In genomic region chr19:5949792-5950305, GRCh38 we compare ENCODE assay signal across 10 cellular contexts. TPM values are rescaled to one million over a fixed set of nuclear protein-coding genes. Genes with fewer than 3 reads are reported as not detected.
A peak's percentile ranks its signal among the peaks of the same experiment; 100 is the strongest.
DNase-seq lines count a peak whose midpoint lies in the region; ATAC-seq and TF ChIP-seq lines count a peak whose summit lies in the region.
"Had no signal": no experiment of that assay in that cellular context is flagged by ENCODE, and none has a peak within 500 bp of the region (broad histone marks: within the 10 kb centered on the region; RNA-seq: fewer than 3 reads in every experiment).

No MANE protein-coding gene starts in this region.

- H2AFZ ChIP-seq in GM23338 (no peak overlapping the region), parathyroid adenoma (no peak overlapping the region), smooth muscle cell (ENCODE audit: low read depth) (no peak overlapping the region)

- 93% methylated on average over 13 of the region's 13 CpGs for WGBS in smooth muscle cell (ENCODE audit: low lambda C conversion rate)

- H3K4me3 Mint-ChIP-seq in GM23338, result peak overlapping the region; percentile 15; the same call in 1 of the 3 replicates
- H3K4me3 Mint-ChIP-seq in T-helper 1 cell treated with Interleukin-12 subunit alpha and Interleukin-12 subunit beta and Interleukin-4 antibody, amounts not matched to agents 30 μg/mL and 1 μg/mL, for 36 hours, result peak overlapping the region; percentile 57
- no peak overlapping the region for H3K4me3 Mint-ChIP-seq in osteocyte (ENCODE audit: unreplicated experiment)

- H4K20me1 ChIP-seq in GM23338 (replicated peaks; ENCODE audit: insufficient read depth) (peaks cover 58% of the 10 kb centered on the region), smooth muscle cell (ENCODE audit: low read depth) (peaks cover 100% of the 10 kb centered on the region)

- H3K9me3 Mint-ChIP-seq in GM23338 (no peaks in the 10 kb centered on the region), osteocyte (ENCODE audit: unreplicated experiment) (no peaks in the 10 kb centered on the region)
- H3K9me3 Mint-ChIP-seq in T-helper 1 cell treated with Interleukin-12 subunit alpha and Interleukin-12 subunit beta and Interleukin-4 antibody, amounts not matched to agents 30 μg/mL and 1 μg/mL, for 36 hours, result no peaks in the 10 kb centered on the region

- peaks cover 83% of the 10 kb centered on the region for H3K4me1 Mint-ChIP-seq in GM23338
- H3K4me1 Mint-ChIP-seq in T-helper 1 cell treated with Interleukin-12 subunit alpha and Interleukin-12 subunit beta and Interleukin-4 antibody, amounts not matched to agents 30 μg/mL and 1 μg/mL, for 36 hours (ENCODE audit: low read depth), result peaks cover 71% of the 10 kb centered on the region
- peaks cover 62% of the 10 kb centered on the region for H3K4me1 Mint-ChIP-seq in osteocyte (ENCODE audit: unreplicated experiment)

- H3K9ac ChIP-seq in parathyroid adenoma, result no peak overlapping the region
- H3K9ac ChIP-seq in smooth muscle cell (ENCODE audit: low read depth), result no peak overlapping the region

- no peaks in the 10 kb centered on the region for H3K9me2 ChIP-seq in GM23338 (ENCODE audit: insufficient read depth)

- no peaks in the 10 kb centered on the region for H3K27me3 ChIP-seq in GM23338 (ENCODE audit: insufficient read depth)
- no peaks in the 10 kb centered on the region for H3K27me3 ChIP-seq in parathyroid adenoma (ENCODE audit: control insufficient read depth, insufficient read depth, low read length)
- H3K27me3 ChIP-seq in smooth muscle cell (ENCODE audit: low read depth), result no peaks in the 10 kb centered on the region
- H3K27me3 ChIP-seq: SJCRH30 had no signal

- no peak for ATAC-seq in GM23338
- ATAC-seq in GM18907 (IDR thresholded peaks at IDR 0.05; ENCODE audit: unreplicated experiment), result no peak

- H3K27ac ChIP-seq in GM23338 (ENCODE audit: low read depth), result peak overlapping the region; percentile 39; the same call in 1 of the 2 replicates
- peak overlapping the region; percentile 32 for H3K27ac ChIP-seq in caudate nucleus (ENCODE audit: low read depth, low read length)
- no peak overlapping the region for H3K27ac ChIP-seq in parathyroid adenoma
- H3K27ac ChIP-seq in smooth muscle cell (ENCODE audit: low read depth), result no peak overlapping the region
- H3K27ac ChIP-seq: SJCRH30 had no signal

- H3K27ac Mint-ChIP-seq in GM23338 (peak overlapping the region; percentile 31; the same call in 1 of the 2 replicates), osteocyte (ENCODE audit: unreplicated experiment) (no peak overlapping the region)
- H3K27ac Mint-ChIP-seq in T-helper 1 cell treated with Interleukin-12 subunit alpha and Interleukin-12 subunit beta and Interleukin-4 antibody, amounts not matched to agents 30 μg/mL and 1 μg/mL, for 36 hours, result peak overlapping the region; percentile 88

- H3K27me3 Mint-ChIP-seq in GM23338 (ENCODE audit: insufficient read depth, low read depth, poor library complexity), result peaks cover 27% of the 10 kb centered on the region
- no peaks in the 10 kb centered on the region for H3K27me3 Mint-ChIP-seq in T-helper 1 cell treated with Interleukin-12 subunit alpha and Interleukin-12 subunit beta and Interleukin-4 antibody, amounts not matched to agents 30 μg/mL and 1 μg/mL, for 36 hours (ENCODE audit: low read depth)
- no peaks in the 10 kb centered on the region for H3K27me3 Mint-ChIP-seq in osteocyte (ENCODE audit: unreplicated experiment)

- TF ChIP-seq CTCF in GM23338 (conservative IDR thresholded peaks at IDR 0.05; ENCODE audit: low read depth in 2 of 2) (no peak), parathyroid adenoma (IDR thresholded peaks at IDR 0.05) (no peak), osteocyte (IDR thresholded peaks at IDR 0.05) (no peak), smooth muscle cell (IDR thresholded peaks at IDR 0.05; ENCODE audit: borderline replicate concordance, insufficient read depth, poor library complexity, severe bottlenecking) (no peak)

- no peak for DNase-seq in GM23338 (ENCODE audit: low spot score)
- no peak for DNase-seq in caudate nucleus (lab: John Stamatoyannopoulos, UW)
- DNase-seq in HT-29 (ENCODE audit: low spot score), result no peak
- no peak for DNase-seq in osteocyte (ENCODE audit: extremely low spot score, unreplicated experiment)
- DNase-seq in smooth muscle cell (lab: John Stamatoyannopoulos, UW; ENCODE audit: unreplicated experiment), result no peak
- DNase-seq: SJCRH30 had no signal

- H3F3A ChIP-seq in GM23338 (replicated peaks; ENCODE audit: low read depth) (0 out of 2 replicates have a peak, but pooled peaks cover 9% of the 10 kb centered on the region), smooth muscle cell (ENCODE audit: low read depth) (peaks cover 20% of the 10 kb centered on the region)

- H3K4me3 ChIP-seq in GM23338, result no peak overlapping the region
- no peak overlapping the region for H3K4me3 ChIP-seq in parathyroid adenoma (ENCODE audit: low read depth, low read length)
- no peak overlapping the region for H3K4me3 ChIP-seq in smooth muscle cell
- H3K4me3 ChIP-seq: prostate gland, SJCRH30 had no signal

- H3K36me3 Mint-ChIP-seq in GM23338 (ENCODE audit: low read depth) (peaks cover 34% of the 10 kb centered on the region), osteocyte (ENCODE audit: unreplicated experiment) (peaks cover 17% of the 10 kb centered on the region)
- H3K36me3 Mint-ChIP-seq in T-helper 1 cell treated with Interleukin-12 subunit alpha and Interleukin-12 subunit beta and Interleukin-4 antibody, amounts not matched to agents 30 μg/mL and 1 μg/mL, for 36 hours (ENCODE audit: low read depth), result peaks cover 16% of the 10 kb centered on the region

- H3K4me2 ChIP-seq in GM23338, result peak overlapping the region; percentile 36
- H3K4me2 ChIP-seq in parathyroid adenoma (ENCODE audit: low read length), result peak overlapping the region; percentile 55
- H3K4me2 ChIP-seq in smooth muscle cell, result no peak overlapping the region

- H3K4me1 ChIP-seq in GM23338 (ENCODE audit: insufficient read depth), result peaks cover 65% of the 10 kb centered on the region
- H3K4me1 ChIP-seq in parathyroid adenoma, result peaks cover 17% of the 10 kb centered on the region
- peaks cover 74% of the 10 kb centered on the region for H3K4me1 ChIP-seq in smooth muscle cell (ENCODE audit: low read depth)

- H3K9me3 ChIP-seq in parathyroid adenoma (ENCODE audit: control insufficient read depth, low read length) (no peaks in the 10 kb centered on the region), smooth muscle cell (replicated peaks; ENCODE audit: low read depth) (no peaks in the 10 kb centered on the region)
- H3K9me3 ChIP-seq: prostate gland, SJCRH30 had no signal

- H3K79me2 ChIP-seq in GM23338 (replicated peaks; ENCODE audit: insufficient read depth), result peaks cover 97% of the 10 kb centered on the region
- peaks cover 74% of the 10 kb centered on the region for H3K79me2 ChIP-seq in parathyroid adenoma
- peaks cover 81% of the 10 kb centered on the region for H3K79me2 ChIP-seq in smooth muscle cell (ENCODE audit: low read depth)

- H3K36me3 ChIP-seq in GM23338 (ENCODE audit: insufficient read depth), result peaks cover 6% of the 10 kb centered on the region
- H3K36me3 ChIP-seq in parathyroid adenoma (ENCODE audit: control insufficient read depth, insufficient read depth, low read length), result no peaks in the 10 kb centered on the region
- H3K36me3 ChIP-seq in smooth muscle cell (ENCODE audit: low read depth), result no peaks in the 10 kb centered on the region
- H3K36me3 ChIP-seq: prostate gland, SJCRH30 had no signal

TF ChIP-seq in GM23338, 12 proteins besides CTCF, POLR2A, EP300 and RAD21 (continues in another document):
- TF ChIP-seq ZNF114 (CRISPR knock-in tag; IDR thresholded peaks at IDR 0.05) (no peak), STAT1 (IDR thresholded peaks at IDR 0.05; ENCODE audit: unreplicated experiment) (no peak)

RNA-seq across cellular contexts. Expression of gene RANBP3, which starts 28.1 kb away (rescaled TPM):
- total RNA-seq in GM23338 (2014; rRNA removed; shearing (Covaris generic)), result 98.3 and 105 TPM in 2 replicates
- polyA plus RNA-seq in GM23338 (2016; fragmentation: Nextera tagmentation; extraction: Ambion mirVana), result 40.2 and 41.2 TPM in 2 replicates
- 62.1 and 79.3 TPM in 2 replicates for total RNA-seq in HT-29 (2014; rRNA removed; shearing (Covaris generic))
- 74.9 and 81.9 TPM in 2 replicates for total RNA-seq in osteocyte
- 45.3 and 65.8 TPM in 2 replicates for total RNA-seq in smooth muscle cell
- polyA plus RNA-seq in smooth muscle cell, result 11.7 and 13.4 TPM in 2 replicates

RNA-seq across cellular contexts. Expression of gene CAPS, which starts 35.8 kb away (rescaled TPM):
- 0.74 and 3.2 TPM in 2 replicates for total RNA-seq in GM23338 (2014; rRNA removed; shearing (Covaris generic))
- polyA plus RNA-seq in GM23338 (2016; fragmentation: Nextera tagmentation; extraction: Ambion mirVana) (1.5 and 2.5 TPM in 2 replicates), smooth muscle cell (5.1 and 13.0 TPM in 2 replicates)
- total RNA-seq in HT-29 (2014; rRNA removed; shearing (Covaris generic)), result 13.9 and 20.1 TPM in 2 replicates
- total RNA-seq in osteocyte (14.4 and 15.6 TPM in 2 replicates), smooth muscle cell (4.6 and 17.3 TPM in 2 replicates)

RNA-seq across cellular contexts. Expression of gene VMAC, which starts 45.2 kb away (rescaled TPM):
- 3.2 and 3.7 TPM in 2 replicates for total RNA-seq in GM23338 (2014; rRNA removed; shearing (Covaris generic))
- polyA plus RNA-seq in GM23338 (2016; fragmentation: Nextera tagmentation; extraction: Ambion mirVana), result 0.79 and 0.89 TPM in 2 replicates
- 3.5 and 6.0 TPM in 2 replicates for total RNA-seq in HT-29 (2014; rRNA removed; shearing (Covaris generic))
- 10.0 and 10.7 TPM in 2 replicates for total RNA-seq in osteocyte
- total RNA-seq in smooth muscle cell, result 0.36 and 3.6 TPM in 2 replicates
- polyA plus RNA-seq in smooth muscle cell, result 0.95 and 2.6 TPM in 2 replicates

RNA-seq across cellular contexts. Expression of gene NDUFA11, which starts 46.3 kb away (rescaled TPM):
- total RNA-seq in GM23338 (2014; rRNA removed; shearing (Covaris generic)), result 171 and 187 TPM in 2 replicates
- polyA plus RNA-seq in GM23338 (2016; fragmentation: Nextera tagmentation; extraction: Ambion mirVana) (523 and 558 TPM in 2 replicates), smooth muscle cell (487 and 493 TPM in 2 replicates)
- total RNA-seq in HT-29 (2014; rRNA removed; shearing (Covaris generic)), result 265 and 313 TPM in 2 replicates
- total RNA-seq in osteocyte (253 and 259 TPM in 2 replicates), smooth muscle cell (169 and 209 TPM in 2 replicates)

Comparison
In these comparisons a context has a peak if more than half of its experiments do, and no peak if none do; other contexts are left out.
1. H3K27ac ChIP-seq: peak in GM23338 (single experiment) and caudate nucleus (single experiment); none in parathyroid adenoma (single experiment) and smooth muscle cell (single experiment).